ENCODE assay signal across 11 cellular contexts in genomic region chr10:48589266-48589665, GRCh38. TPM values are rescaled to one million over a fixed set of nuclear protein-coding genes. Genes with fewer than 3 reads are reported as not detected.
DNase-seq lines count a peak whose midpoint lies in the region; ATAC-seq, FAIRE-seq and TF ChIP-seq lines count a peak whose summit lies in the region.
"Had no signal": no experiment of that assay in that cellular context is flagged by ENCODE, and none has a peak within 500 bp of the region (broad histone marks: within the 10 kb centered on the region; RNA-seq: fewer than 3 reads in every experiment).

No MANE protein-coding gene starts in this region.

- peak; percentile 91 for FAIRE-seq in bronchial epithelial cell (lab: Jason Lieb, UNC)
- FAIRE-seq: A549 had no signal

- no peak overlapping the region for H3K4me3 ChIP-seq in bronchial epithelial cell (ENCODE audit: low read depth, low read length)
- no peak overlapping the region for H3K4me3 ChIP-seq in right atrium auricular region
- H3K4me3 ChIP-seq: A549, HAP-1 had no signal

- no peak for ATAC-seq in GM21381 (IDR thresholded peaks at IDR 0.05; ENCODE audit: unreplicated experiment)
- ATAC-seq: A549 had no signal

- H3K27ac ChIP-seq in right atrium auricular region (peak overlapping the region; percentile 3 to 36), substantia nigra (ENCODE audit: low read depth, low read length, poor library complexity, severe bottlenecking) (peak overlapping the region; percentile 24)

- H3K27me3 ChIP-seq in bronchial epithelial cell (ENCODE audit: control insufficient read depth, insufficient read depth, low read length): no peaks in the 10 kb centered on the region
- H3K27me3 ChIP-seq in right atrium auricular region: no peaks in the 10 kb centered on the region

- peak; percentile 26 for DNase-seq in NCI-H2196 (lab: John Stamatoyannopoulos, UW; ENCODE audit: unreplicated experiment)
- no peak for DNase-seq in NCI-H2196 treated with DMSO at 0.1 percent for 48 hours (lab: John Stamatoyannopoulos, UW; ENCODE audit: unreplicated experiment)
- peak; percentile 98 for DNase-seq in bronchial epithelial cell (ENCODE audit: low read depth)
- no peak for DNase-seq in right atrium auricular region (ENCODE audit: low spot score)
- DNase-seq in substantia nigra (lab: John Stamatoyannopoulos, UW): no peak
- no peak for DNase-seq in Kasumi-1 (lab: John Stamatoyannopoulos, UW)
- no peak for DNase-seq in MV-4-11 (lab: John Stamatoyannopoulos, UW)
- DNase-seq: GDM1 had no signal

- H3K9me3 ChIP-seq in right atrium auricular region: no peaks in the 10 kb centered on the region
- H3K9me3 ChIP-seq: A549, HAP-1 had no signal

- TF ChIP-seq CTCF in bronchial epithelial cell (IDR thresholded peaks at IDR 0.05; ENCODE audit: insufficient read depth, low read length, severe bottlenecking): no peak
- no peak for TF ChIP-seq CTCF in right atrium auricular region (IDR thresholded peaks at IDR 0.05)

- peaks cover 0 to 20% of the 10 kb centered on the region in 2 donors for H3K4me1 ChIP-seq in right atrium auricular region
- H3K4me1 ChIP-seq: HAP-1 had no signal

- no peaks in the 10 kb centered on the region for H3K36me3 ChIP-seq in bronchial epithelial cell (ENCODE audit: control insufficient read depth, insufficient read depth, low read length)
- no peaks in the 10 kb centered on the region for H3K36me3 ChIP-seq in right atrium auricular region
- H3K36me3 ChIP-seq: HAP-1 had no signal

RNA-seq across cellular contexts. Expression of gene ARHGAP22, which starts 15.6 kb away (rescaled TPM):
- 4.9 and 9.0 TPM in 2 replicates for total RNA-seq in bronchial epithelial cell
- 1 to 10 TPM; 1.8 to 5.7 TPM for total RNA-seq in right atrium auricular region

Comparison
In these comparisons a context has a peak if more than half of its experiments do, and no peak if none do; other contexts are left out.
1. DNase-seq: peak in NCI-H2196 (single experiment) and bronchial epithelial cell (single experiment); none in NCI-H2196 treated with DMSO at 0.1 percent for 48 hours (single experiment), right atrium auricular region (single experiment), substantia nigra (0 of 49), Kasumi-1 (0 of 2) and MV-4-11 (single experiment).